10 cellular contexts compared by ENCODE assay signal in the genomic region with DNA sequence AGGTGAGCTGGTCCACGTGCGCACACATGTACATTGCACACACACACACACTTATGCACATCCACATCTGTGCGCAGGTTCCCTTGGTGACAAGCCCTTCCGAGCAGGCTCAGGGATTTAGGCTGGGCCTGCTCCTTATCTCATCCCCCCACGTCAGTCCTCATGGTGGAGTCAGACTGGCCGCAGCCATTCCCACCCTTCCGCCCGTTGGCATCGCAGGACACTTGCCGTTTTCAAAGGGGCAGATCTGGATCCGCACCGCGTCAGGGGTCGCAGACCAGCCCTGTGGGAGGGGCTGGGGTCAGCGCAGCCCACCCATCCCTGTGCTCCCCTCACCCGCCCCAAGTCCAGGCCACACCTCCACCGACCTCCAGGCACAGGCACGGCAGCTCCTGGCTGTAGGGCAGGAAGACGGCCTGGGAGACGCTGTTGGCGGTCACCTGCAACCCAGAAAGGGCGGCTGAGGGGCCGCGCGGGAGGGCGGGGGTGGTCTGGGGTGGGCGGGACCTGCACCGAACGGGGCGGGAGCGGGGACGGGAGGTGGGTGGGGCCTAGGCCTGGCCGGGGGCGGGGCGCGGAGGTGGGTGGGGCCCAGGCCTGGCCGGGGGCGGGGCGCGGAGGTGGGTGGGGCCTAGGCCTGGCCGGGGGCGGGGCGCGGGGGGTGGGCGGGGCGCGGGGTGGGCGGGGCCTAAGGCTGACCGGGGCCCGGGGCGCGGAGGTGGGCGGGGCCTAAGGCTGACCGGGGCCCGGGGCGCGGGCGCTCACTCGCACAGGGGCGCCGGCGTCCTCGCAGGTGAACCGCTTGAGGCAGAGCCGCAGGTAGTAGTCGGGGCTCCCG. TPM values are rescaled to one million over a fixed set of nuclear protein-coding genes. Genes with fewer than 3 reads are reported as not detected.
DNase-seq lines count a peak whose midpoint lies in the region; ATAC-seq and TF ChIP-seq lines count a peak whose summit lies in the region.
"Had no signal": no experiment of that assay in that cellular context is flagged by ENCODE, and none has a peak within 500 bp of the region (broad histone marks: within the 10 kb centered on the region; RNA-seq: fewer than 3 reads in every experiment).

No MANE protein-coding gene starts in this region.

- no peaks in the 10 kb centered on the region for H3K36me3 Mint-ChIP-seq in T-cell
- H3K36me3 Mint-ChIP-seq in natural killer cell: no peaks in the 10 kb centered on the region

- no peaks in the 10 kb centered on the region for H3K79me2 ChIP-seq in Karpas-422 (ENCODE audit: low read length)

- POLR2A ChIA-PET in T-cell (lab: Charles Lee): no interaction called here

- H3K9me3 ChIP-seq in Karpas-422 (ENCODE audit: low read length): no peaks in the 10 kb centered on the region

- H3K27ac Mint-ChIP-seq in T-cell (no peak overlapping the region), natural killer cell (no peak overlapping the region)

- H3K27ac ChIP-seq in Karpas-422 (ENCODE audit: low read length): no peak overlapping the region
- H3K27ac ChIP-seq: KMS-11 had no signal

- ATAC-seq in T-cell (replicated peaks in 1 of 4) (peak; percentile 40 to 78 (median 52)), natural killer cell (peak; percentile 69 to 85 (median 80)), HG03521 (IDR thresholded peaks at IDR 0.05; ENCODE audit: unreplicated experiment) (no peak)

- peaks cover 0 to 10% (median 6%) of the 10 kb centered on the region in 3 donors for H3K4me1 Mint-ChIP-seq in T-cell
- peaks cover 0 to 5% of the 10 kb centered on the region in 2 donors for H3K4me1 Mint-ChIP-seq in natural killer cell

- no peak overlapping the region for H3K9ac ChIP-seq in Karpas-422 (ENCODE audit: low read length)
- H3K9ac ChIP-seq: KMS-11 had no signal

- no peaks in the 10 kb centered on the region for H3K4me1 ChIP-seq in Karpas-422 (ENCODE audit: low read length)

- no peak overlapping the region for H2AFZ ChIP-seq in Karpas-422 (ENCODE audit: low read length)

- no peaks in the 10 kb centered on the region for H3K9me2 ChIP-seq in Karpas-422 (replicated peaks; ENCODE audit: insufficient read depth, low read length)

- no peak overlapping the region for H3K4me2 ChIP-seq in Karpas-422 (ENCODE audit: low read depth, low read length, poor library complexity, severe bottlenecking)
- H3K4me2 ChIP-seq: KMS-11 had no signal

- no peak overlapping the region for H3K4me3 ChIP-seq in Karpas-422 (ENCODE audit: low read length)

- intact Hi-C loops in natural killer cell (cut with micrococcal nuclease): no loop called here

- no peak for TF ChIP-seq POLR2A in erythroblast (IDR thresholded peaks at IDR 0.05; ENCODE audit: low read length)

- no peaks in the 10 kb centered on the region for H3K36me3 ChIP-seq in Karpas-422 (ENCODE audit: insufficient read depth, low read length)

- DNase-seq in CMK (ENCODE audit: low read depth) (peak; percentile 41), T-cell (peak in 1 of 34 experiments; percentile 41), erythroblast (lab: John Stamatoyannopoulos, UW) (peak; percentile 67 to 69), natural killer cell (no peak), SW480 (ENCODE audit: low spot score) (no peak), kidney tubule cell (ENCODE audit: low spot score) (no peak), Karpas-422 (no peak)
- DNase-seq: SHP77 treated with DMSO at 0.1 percent for 48 hours had no signal

- no peaks in the 10 kb centered on the region for H3K9me3 Mint-ChIP-seq in T-cell
- H3K9me3 Mint-ChIP-seq in natural killer cell: no peaks in the 10 kb centered on the region

- H3K27me3 Mint-ChIP-seq in T-cell (peaks cover 0 to 14% of the 10 kb centered on the region in 2 donors), natural killer cell (ENCODE audit: low read depth in 2 of 2) (peaks cover 0 to 8% of the 10 kb centered on the region in 2 donors)

- TF ChIP-seq CTCF in natural killer cell (IDR thresholded peaks at IDR 0.05): no peak

- CTCF ChIA-PET in T-cell (lab: Charles Lee): no interaction called here

- H4K20me1 ChIP-seq in Karpas-422 (ENCODE audit: insufficient read depth, low read depth, low read length): no peaks in the 10 kb centered on the region

- H3K4me3 Mint-ChIP-seq in T-cell (peak overlapping the region in 1 of 3 donors; percentile 1), natural killer cell (peak overlapping the region; percentile 40)

- no peaks in the 10 kb centered on the region for H3K27me3 ChIP-seq in Karpas-422 (ENCODE audit: low read length)

RNA-seq across cellular contexts. Expression of gene IL17REL, which starts 13.3 kb away (rescaled TPM):
- total RNA-seq in T-cell: under 1 TPM in 1 of 5 donors, not detected in 4; 0.10 TPM
- not detected for total RNA-seq in natural killer cell
- not detected in 2 replicates for total RNA-seq in Karpas-422 (2014; rRNA removed; shearing (Covaris generic); ENCODE audit: low replicate concordance)

RNA-seq across cellular contexts. Expression of gene PIM3, which starts 38.7 kb away (rescaled TPM):
- total RNA-seq in T-cell: 100 to 1,000 TPM in 2 of 5 donors, 10 to 100 TPM in 3; 61.5 to 167 (median 65.0) TPM
- 100 to 1,000 TPM; 107 to 130 (median 129) TPM for total RNA-seq in natural killer cell
- total RNA-seq in Karpas-422 (2014; rRNA removed; shearing (Covaris generic); ENCODE audit: low replicate concordance): 15.4 and 41.1 TPM in 2 replicates

RNA-seq across cellular contexts. Expression of gene TTLL8, which starts 58.8 kb away (rescaled TPM):
- total RNA-seq in T-cell: not detected
- not detected for total RNA-seq in natural killer cell
- total RNA-seq in Karpas-422 (2014; rRNA removed; shearing (Covaris generic); ENCODE audit: low replicate concordance): not detected in 2 replicates

Comparison
In these comparisons a context has a peak if more than half of its experiments do, and no peak if none do; other contexts are left out.
1. DNase-seq: peak in CMK (single experiment) and erythroblast (2 of 2); none in natural killer cell (single experiment), SW480 (single experiment), kidney tubule cell (single experiment) and Karpas-422 (single experiment).